In genomic region chr5:16992006-16992405, GRCh38 we compare ENCODE assay signal across 14 cellular contexts. TPM values are rescaled to one million over a fixed set of nuclear protein-coding genes. Genes with fewer than 3 reads are reported as not detected.
DNase-seq lines count a peak whose midpoint lies in the region; ATAC-seq, FAIRE-seq and TF ChIP-seq lines count a peak whose summit lies in the region.
"Had no signal": no experiment of that assay in that cellular context is flagged by ENCODE, and none has a peak within 500 bp of the region (broad histone marks: within the 10 kb centered on the region; RNA-seq: fewer than 3 reads in every experiment).

No MANE protein-coding gene starts in this region.

- CTCF ChIA-PET in activated CD8-positive, alpha-beta T cell treated with anti-CD3 and anti-CD28 coated beads for 36 hours (lab: Charles Lee): interaction anchor here (1.3 kb wide), 1 partner anchor 197 kb away, joined by 3 read pairs; no protein-coding TSS in a partner anchor

- in situ Hi-C loops in Caki2 (cut with HindIII; ENCODE audit: low pct_unique_long_range_greater_than_20kb, low sequenced_read_pairs): no loop called here

- peaks cover 3% of the 10 kb centered on the region for H3K27me3 Mint-ChIP-seq in activated CD8-positive, alpha-beta T cell treated with anti-CD3 and anti-CD28 coated beads for 36 hours

- POLR2A ChIA-PET in activated CD8-positive, alpha-beta T cell treated with anti-CD3 and anti-CD28 coated beads for 36 hours (lab: Charles Lee): no interaction called here

- intact Hi-C loops in activated CD8-positive, alpha-beta T cell treated with anti-CD3 and anti-CD28 coated beads for 36 hours (cut with micrococcal nuclease): no loop called here

- FAIRE-seq in HTR-8/SVneo (lab: Jason Lieb, UNC): peak; percentile 31

- H3K4me3 Mint-ChIP-seq in activated CD8-positive, alpha-beta T cell treated with anti-CD3 and anti-CD28 coated beads for 36 hours: no peak overlapping the region

- no peaks in the 10 kb centered on the region for H3K36me3 ChIP-seq in kidney epithelial cell (ENCODE audit: control insufficient read depth, insufficient read depth, low read length)

- DNase-seq in Caki2 (ENCODE audit: low read depth) (peak; percentile 28), HTR-8/SVneo (ENCODE audit: insufficient read length, low spot score) (no peak), astrocyte of the hippocampus (ENCODE audit: low read depth, low spot score) (peak; percentile 83), kidney epithelial cell (ENCODE audit: low read depth) (peak; percentile 63), NCI-H510A treated with DMSO at 0.1 percent for 48 hours (lab: John Stamatoyannopoulos, UW) (no peak), NCI-H1092 (lab: John Stamatoyannopoulos, UW) (no peak)
- no peak for DNase-seq in activated CD8-positive, alpha-beta T cell treated with anti-CD3 and anti-CD28 coated beads for 36 hours
- DNase-seq: activated CD4-positive, alpha-beta T cell treated with anti-CD3 and anti-CD28 coated beads, Interleukin-2, amount 50 U/mL, for 4 hours; activated naive CD4-positive, alpha-beta T cell; GF-D8; islet precursor cell; NCI-H2171 treated with DMSO at 0.1 percent for 48 hours; stimulated activated naive CD4-positive, alpha-beta T cell treated with Interleukin-2 at 50 U/mL for 16 hours had no signal

- peaks cover 2% of the 10 kb centered on the region for H3K4me1 Mint-ChIP-seq in activated CD8-positive, alpha-beta T cell treated with anti-CD3 and anti-CD28 coated beads for 36 hours (ENCODE audit: low read depth)

- no peak overlapping the region for H3K27ac Mint-ChIP-seq in activated CD8-positive, alpha-beta T cell treated with anti-CD3 and anti-CD28 coated beads for 36 hours

- H3K36me3 Mint-ChIP-seq in activated CD8-positive, alpha-beta T cell treated with anti-CD3 and anti-CD28 coated beads for 36 hours (ENCODE audit: low read depth): no peaks in the 10 kb centered on the region

- no peak for ATAC-seq in activated CD8-positive, alpha-beta T cell treated with anti-CD3 and anti-CD28 coated beads for 36 hours
- ATAC-seq in activated CD4-positive, CD25-positive, alpha-beta regulatory T cell treated with anti-CD3 and anti-CD28 coated beads, Interleukin-2, amount 50 U/mL, for 24 hours: no peak

- H3K9me3 Mint-ChIP-seq in activated CD8-positive, alpha-beta T cell treated with anti-CD3 and anti-CD28 coated beads for 36 hours: no peaks in the 10 kb centered on the region

- no peak for TF ChIP-seq CTCF in kidney epithelial cell (IDR thresholded peaks at IDR 0.05; ENCODE audit: insufficient read depth, low read length, poor library complexity, severe bottlenecking)
- no peak for TF ChIP-seq CTCF in activated CD8-positive, alpha-beta T cell treated with anti-CD3 and anti-CD28 coated beads for 36 hours (IDR thresholded peaks at IDR 0.05)

- no peaks in the 10 kb centered on the region for H3K27me3 ChIP-seq in kidney epithelial cell (ENCODE audit: control insufficient read depth, insufficient read depth, low read length)

- no peak overlapping the region for H3K4me3 ChIP-seq in kidney epithelial cell (ENCODE audit: low read depth, low read length)

RNA-seq across cellular contexts. Expression of gene MYO10, which starts 55.9 kb away (rescaled TPM):
- total RNA-seq in Caki2 (2014; rRNA removed; shearing (Covaris generic); ENCODE audit: low replicate concordance): 27.8 and 44.0 TPM in 2 replicates
- 70.0 and 80.3 TPM in 2 replicates for total RNA-seq in kidney epithelial cell
- total RNA-seq in activated CD8-positive, alpha-beta T cell treated with anti-CD3 and anti-CD28 coated beads for 36 hours: under 1 TPM in 1 of 2 experiments, not detected in 1; 0.09 TPM

Comparison
In these comparisons a context has a peak if more than half of its experiments do, and no peak if none do; other contexts are left out.
1. DNase-seq: peak in Caki2 (single experiment), astrocyte of the hippocampus (single experiment) and kidney epithelial cell (single experiment); none in HTR-8/SVneo (single experiment), activated CD8-positive, alpha-beta T cell treated with anti-CD3 and anti-CD28 coated beads for 36 hours (single experiment), NCI-H510A treated with DMSO at 0.1 percent for 48 hours (single experiment) and NCI-H1092 (single experiment).
2. RNA of gene MYO10, which starts 55.9 kb away (total RNA-seq): 70.0 to 80.3 TPM in kidney epithelial cell and 27.8 to 44.0 TPM in Caki2; 0.09 TPM in activated CD8-positive, alpha-beta T cell treated with anti-CD3 and anti-CD28 coated beads for 36 hours; every median in the first group is over 10 times any median in the second.